Comparison of ENCODE assay signal across 25 cellular contexts in the genomic region with DNA sequence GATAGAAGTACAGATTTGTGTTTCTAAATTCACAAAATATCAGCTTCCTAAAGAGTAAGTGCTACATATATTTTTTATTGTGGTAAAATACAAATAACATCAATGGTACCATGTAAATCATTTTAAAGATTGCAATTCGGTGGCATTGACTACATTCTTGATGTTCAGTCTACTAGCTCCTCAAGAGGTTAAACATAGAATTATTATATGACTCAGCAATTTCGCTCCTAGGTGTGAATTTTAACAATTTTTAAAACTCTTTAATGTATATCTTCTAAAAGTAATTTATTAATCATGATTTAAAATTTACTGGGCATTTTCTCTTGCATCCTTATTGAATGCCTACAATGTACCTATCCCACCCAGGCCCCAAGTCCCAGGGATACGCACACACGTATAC. TPM values are rescaled to one million over a fixed set of nuclear protein-coding genes. Genes with fewer than 3 reads are reported as not detected.
DNase-seq lines count a peak whose midpoint lies in the region; ATAC-seq, FAIRE-seq and TF ChIP-seq lines count a peak whose summit lies in the region.
"Had no signal": no experiment of that assay in that cellular context is flagged by ENCODE, and none has a peak within 500 bp of the region (broad histone marks: within the 10 kb centered on the region; RNA-seq: fewer than 3 reads in every experiment).

No MANE protein-coding gene starts in this region.

- dilution Hi-C loops in IMR-90 (cut with HindIII; ENCODE audit: low sequenced_read_pairs, unreplicated experiment) = no loop called here

- H4K5ac ChIP-seq in IMR-90 (ENCODE audit: low read depth, low read length) (no peak overlapping the region), H1 (ENCODE audit: insufficient read length, low read depth, low read length) (no peak overlapping the region)

- H3F3A ChIP-seq in MM.1S (ENCODE audit: insufficient read depth, low read length) = no peaks in the 10 kb centered on the region

- H3K4me3 ChIP-seq in A549 = no peak overlapping the region
- H3K4me3 ChIP-seq in IMR-90 (ENCODE audit: insufficient read depth, low read depth, low read length) = no peak overlapping the region
- H3K4me3 ChIP-seq in H1 (ENCODE audit: extremely low read depth in 1 of 4, insufficient read depth in 2 of 4, low read depth in 3 of 4, low read length in 4 of 4) = no peak overlapping the region
- no peak overlapping the region for H3K4me3 ChIP-seq in MM.1S (ENCODE audit: low read length)
- H3K4me3 ChIP-seq: BLaER1 treated with 17β-estradiol and CSF1 and Interleukin-3, amounts not matched to agents 10 nM and 100 nM; GM12878 had no signal

- H3K4ac ChIP-seq in IMR-90 (ENCODE audit: low read depth, low read length) (no peak overlapping the region), H1 (replicated peaks; ENCODE audit: insufficient read length, low read depth, low read length) (no peak overlapping the region)

- H4K91ac ChIP-seq in IMR-90 (ENCODE audit: insufficient read depth, low read depth, low read length) (no peak overlapping the region), H1 (replicated peaks; ENCODE audit: insufficient read length, low read length) (no peak overlapping the region)

- no peaks in the 10 kb centered on the region for H3K9me3 Mint-ChIP-seq in progenitor cell of endocrine pancreas (ENCODE audit: low read depth)
- H3K9me3 Mint-ChIP-seq: CD4-positive, alpha-beta T cell; CD8-positive, alpha-beta T cell had no signal

- TF ChIP-seq RAD21 in A549 (conservative IDR thresholded peaks at IDR 0.05 in 1 of 2, IDR thresholded peaks at IDR 0.05 in 1 of 2) (no peak), IMR-90 (IDR thresholded peaks at IDR 0.05; ENCODE audit: low read length) (no peak), H1 (IDR thresholded peaks at IDR 0.05 in 1 of 2, conservative IDR thresholded peaks at IDR 0.05 in 1 of 2; ENCODE audit: low read depth in 2 of 2, low read length in 2 of 2) (no peak)

- H2BK5ac ChIP-seq in IMR-90 (ENCODE audit: low read depth, low read length, poor library complexity, severe bottlenecking) = no peak overlapping the region
- no peak overlapping the region for H2BK5ac ChIP-seq in H1 (ENCODE audit: low read depth, low read length)

- H2BK120ac ChIP-seq in IMR-90 (ENCODE audit: low read depth, low read length) (no peak overlapping the region), H1 (replicated peaks; ENCODE audit: low read depth, low read length) (no peak overlapping the region)

- H3K18ac ChIP-seq in IMR-90 (ENCODE audit: low read depth, low read length) = no peak overlapping the region
- no peak overlapping the region for H3K18ac ChIP-seq in H1 (ENCODE audit: extremely low read depth, low read length)

- H3K79me1 ChIP-seq in IMR-90 (ENCODE audit: low read depth in 1 of 2, low read length in 2 of 2) (no peaks in the 10 kb centered on the region), H1 (ENCODE audit: low read depth, low read length) (no peaks in the 10 kb centered on the region)

- H3K36me3 ChIP-seq in IMR-90 (ENCODE audit: control insufficient read depth, insufficient read depth, low read length) = no peaks in the 10 kb centered on the region
- H3K36me3 ChIP-seq in H1 (ENCODE audit: control insufficient read depth in 2 of 4, insufficient read depth in 4 of 4, low read length in 3 of 4) = no peaks in the 10 kb centered on the region
- no peaks in the 10 kb centered on the region for H3K36me3 ChIP-seq in MM.1S (replicated peaks; ENCODE audit: insufficient read depth, low read length)
- H3K36me3 ChIP-seq: BLaER1 treated with 17β-estradiol and CSF1 and Interleukin-3, amounts not matched to agents 10 nM and 100 nM had no signal

- in situ Hi-C loops in IMR-90 (cut with MboI; ENCODE audit: low sequenced_read_pairs) = no loop called here

- no peak for ATAC-seq in A549
- ATAC-seq in IMR-90 (ENCODE audit: low read depth) = no peak
- ATAC-seq in HG03520 (IDR thresholded peaks at IDR 0.05; ENCODE audit: unreplicated experiment) = no peak
- ATAC-seq: CD8-positive, alpha-beta T cell; GM12878 had no signal

- H3K9me3 ChIP-seq in A549 (no peaks in the 10 kb centered on the region), IMR-90 (ENCODE audit: control insufficient read depth, insufficient read depth, low read length) (no peaks in the 10 kb centered on the region), H1 (ENCODE audit: insufficient read depth in 2 of 2, low read depth in 1 of 2, low read length in 1 of 2) (no peaks in the 10 kb centered on the region), MM.1S (replicated peaks; ENCODE audit: insufficient read depth, low read length) (no peaks in the 10 kb centered on the region)
- H3K9me3 ChIP-seq: BLaER1 treated with 17β-estradiol and CSF1 and Interleukin-3, amounts not matched to agents 10 nM and 100 nM; Caco-2 had no signal

- H3K27ac Mint-ChIP-seq in progenitor cell of endocrine pancreas = no peak overlapping the region
- H3K27ac Mint-ChIP-seq: B cell; CD4-positive, alpha-beta T cell; CD8-positive, alpha-beta T cell had no signal

- no peak overlapping the region for H3K56ac ChIP-seq in IMR-90 (ENCODE audit: extremely low read depth, insufficient read depth, low read length)
- H3K56ac ChIP-seq in H1 (replicated peaks; ENCODE audit: insufficient read length, low read depth, low read length) = no peak overlapping the region

- H2BK20ac ChIP-seq in IMR-90 (ENCODE audit: low read depth, low read length) (no peak overlapping the region), H1 (ENCODE audit: low read length) (no peak overlapping the region)

- H3K23ac ChIP-seq in IMR-90 (ENCODE audit: low read depth, low read length) (no peak overlapping the region), H1 (ENCODE audit: insufficient read length) (no peak overlapping the region)

- H4K8ac ChIP-seq in IMR-90 (ENCODE audit: low read depth in 2 of 2, low read length in 2 of 2) (no peak overlapping the region), H1 (ENCODE audit: extremely low read depth, insufficient read depth, low read length) (no peak overlapping the region)

- CTCF ChIA-PET in A549 (lab: Yijun Ruan, JAX) = interaction anchor here (2.0 to 2.2 kb wide), 2 partner anchors 13 to 20 kb away, joined by 5 read pairs; no protein-coding TSS in a partner anchor
- CTCF ChIA-PET in IMR-90 (lab: Yijun Ruan, JAX) = no interaction called here
- CTCF ChIA-PET in H1 (lab: Charles Lee; ENCODE audit: partially characterized antibody) = interaction anchor here (1.5 kb wide), 1 partner anchor 24 kb away, joined by 6 read pairs; no protein-coding TSS in a partner anchor

- POLR2A ChIA-PET in A549 (lab: Yijun Ruan, JAX) = no interaction called here
- POLR2A ChIA-PET in IMR-90 (lab: Charles Lee; ENCODE audit: unreplicated experiment) = no interaction called here
- POLR2A ChIA-PET in H1 (lab: Charles Lee; ENCODE audit: partially characterized antibody) = no interaction called here

- H4K20me1 ChIP-seq in IMR-90 (ENCODE audit: insufficient read depth, low read length) (no peaks in the 10 kb centered on the region), H1 (replicated peaks in 1 of 2; ENCODE audit: control insufficient read depth in 1 of 2, insufficient read depth in 2 of 2, low read length in 2 of 2) (no peaks in the 10 kb centered on the region), MM.1S (ENCODE audit: insufficient read depth, low read length) (no peaks in the 10 kb centered on the region)
- H4K20me1 ChIP-seq: BLaER1 treated with 17β-estradiol and CSF1 and Interleukin-3, amounts not matched to agents 10 nM and 100 nM had no signal

- H3K4me1 ChIP-seq in A549 = peaks cover 10% of the 10 kb centered on the region
- no peaks in the 10 kb centered on the region for H3K4me1 ChIP-seq in IMR-90 (ENCODE audit: control insufficient read depth, insufficient read depth, low read length)
- H3K4me1 ChIP-seq in H1 (replicated peaks in 1 of 4; ENCODE audit: control insufficient read depth in 3 of 4, insufficient read depth in 4 of 4, low read length in 3 of 4) = peaks cover 0 to 3% (median 0%) of the 10 kb centered on the region in 4 experiments; a peak in 1 of 7 replicates
- no peaks in the 10 kb centered on the region for H3K4me1 ChIP-seq in MM.1S (ENCODE audit: low read length)
- H3K4me1 ChIP-seq: Caco-2 had no signal

- H3K4me2 ChIP-seq in A549 = no peak overlapping the region
- H3K4me2 ChIP-seq in IMR-90 (ENCODE audit: low read depth, low read length) = no peak overlapping the region
- no peak overlapping the region for H3K4me2 ChIP-seq in H1 (ENCODE audit: insufficient read depth in 1 of 2, low read depth in 2 of 2, low read length in 2 of 2)
- H3K4me2 ChIP-seq in MM.1S (ENCODE audit: low read depth, low read length) = no peak overlapping the region
- H3K4me2 ChIP-seq: BLaER1 treated with 17β-estradiol and CSF1 and Interleukin-3, amounts not matched to agents 10 nM and 100 nM had no signal

- H3K79me2 ChIP-seq in H1 (ENCODE audit: control insufficient read depth in 1 of 2, insufficient read depth in 2 of 2, low read length in 2 of 2) = no peaks in the 10 kb centered on the region
- H3K79me2 ChIP-seq in MM.1S (ENCODE audit: low read length) = no peaks in the 10 kb centered on the region

- H2AFZ ChIP-seq in IMR-90 (replicated peaks; ENCODE audit: low read length, poor library complexity) (no peak overlapping the region), H1 (ENCODE audit: low read length) (no peak overlapping the region), MM.1S (ENCODE audit: low read length) (no peak overlapping the region)

- BruUV-seq in IMR-90 (replicated peaks; lab: Mats Ljungman, UMichigan) = no TSS peak

- WGBS in A549 (ENCODE audit: missing lambda C conversion rate) = 72% methylated on average over 4 of the region's 4 CpGs
- no CpG with 5 or more reads among the region's 4 CpGs for WGBS in IMR-90 (ENCODE audit: extremely low coverage in 2 of 2, insufficient read length in 1 of 2), 2 experiments
- 81% methylated on average over 4 of the region's 4 CpGs; no CpG with 5 or more reads in 1 of the 2 experiments for WGBS in H1 (ENCODE audit: extremely low coverage in 1 of 2, insufficient coverage in 1 of 2, insufficient read length in 1 of 2, insufficient replicate concordance in 2 of 2, low coverage in 1 of 2, low lambda C conversion rate in 2 of 2, missing lambda C conversion rate in 1 of 2), 2 experiments

- TF ChIP-seq POLR2A in A549 (IDR thresholded peaks at IDR 0.05; ENCODE audit: low read length) (no peak), IMR-90 (IDR thresholded peaks at IDR 0.05; ENCODE audit: low read depth, low read length) (no peak), H1 (IDR thresholded peaks at IDR 0.05; ENCODE audit: control extremely low read depth in 1 of 2, low read depth in 2 of 2, low read length in 2 of 2) (no peak)

- no peaks in the 10 kb centered on the region for H3K9me1 ChIP-seq in IMR-90 (ENCODE audit: insufficient read depth, low read length)

- no peak for FAIRE-seq in A549 (lab: Jason Lieb, UNC)
- FAIRE-seq in H1 (lab: Jason Lieb, UNC) = no peak
- FAIRE-seq: A204.1, D721Med, GM12878, GM12892, GM19239 had no signal

- DNase-seq in A549 (ENCODE audit: low read depth in 1 of 2, low spot score in 1 of 2) (no peak), ELR (ENCODE audit: low read depth) (peak; percentile 5), IMR-90 (no peak), H1 (ENCODE audit: low read depth in 1 of 2, low spot score in 2 of 2) (no peak), SHP77 (lab: John Stamatoyannopoulos, UW) (no peak), MM.1S (no peak), progenitor cell of endocrine pancreas (ENCODE audit: low spot score, unreplicated experiment) (no peak)
- DNase-seq: 8988T; AML-193; Caco-2; Calu3; CD4-positive, alpha-beta T cell; CD8-positive, alpha-beta T cell; DMS79 treated with DMSO at 0.1 percent for 48 hours; GDM1 had no signal

- no peaks in the 10 kb centered on the region for H3K4me1 Mint-ChIP-seq in progenitor cell of endocrine pancreas (ENCODE audit: low read depth)
- H3K4me1 Mint-ChIP-seq: B cell had no signal

- no peaks in the 10 kb centered on the region for H3K23me2 ChIP-seq in H1 (ENCODE audit: low read depth, low read length)

- TF ChIP-seq EP300 in A549 (IDR thresholded peaks at IDR 0.05) (no peak), H1 (IDR thresholded peaks at IDR 0.05; ENCODE audit: borderline replicate concordance in 1 of 2, low read depth in 2 of 2, low read length in 2 of 2) (no peak)

- no peak overlapping the region for H3K9ac ChIP-seq in IMR-90 (ENCODE audit: low read depth, low read length)
- H3K9ac ChIP-seq in H1 (replicated peaks in 1 of 4; ENCODE audit: extremely low read depth in 1 of 4, low read depth in 3 of 4, low read length in 3 of 4) = no peak overlapping the region
- no peak overlapping the region for H3K9ac ChIP-seq in MM.1S (ENCODE audit: low read length)
- H3K9ac ChIP-seq: BLaER1 treated with 17β-estradiol and CSF1 and Interleukin-3, amounts not matched to agents 10 nM and 100 nM had no signal

- intact Hi-C loops in IMR-90 (cut with micrococcal nuclease) = no loop called here

- no peak overlapping the region for H2AK9ac ChIP-seq in IMR-90 (replicated peaks; ENCODE audit: low read depth, low read length, poor library complexity)

- H3K27me3 ChIP-seq in IMR-90 (ENCODE audit: control insufficient read depth, insufficient read depth, low read length) (no peaks in the 10 kb centered on the region), H1 (replicated peaks in 1 of 4; ENCODE audit: control insufficient read depth in 3 of 4, extremely low read depth in 1 of 4, insufficient read depth in 3 of 4, low read length in 3 of 4) (no peaks in the 10 kb centered on the region; a peak in 2 of 7 replicates), MM.1S (replicated peaks; ENCODE audit: insufficient read depth, low read length) (no peaks in the 10 kb centered on the region)

- H2AK5ac ChIP-seq in IMR-90 (ENCODE audit: low read depth, low read length) (no peak overlapping the region), H1 (ENCODE audit: low read depth, low read length) (no peak overlapping the region)

- peak overlapping the region in 1 of 2 experiments; percentile 65; a peak in 3 of 6 replicates for H3K27ac ChIP-seq in A549
- no peak overlapping the region for H3K27ac ChIP-seq in IMR-90 (ENCODE audit: insufficient read depth, low read length)
- H3K27ac ChIP-seq in H1 (ENCODE audit: low read depth, low read length) = no peak overlapping the region
- no peak overlapping the region for H3K27ac ChIP-seq in MM.1S (ENCODE audit: low read length)
- H3K27ac ChIP-seq: BLaER1 treated with 17β-estradiol and CSF1 and Interleukin-3, amounts not matched to agents 10 nM and 100 nM; C4-2B had no signal

- no peak overlapping the region for H2BK15ac ChIP-seq in IMR-90 (ENCODE audit: low read depth, low read length)
- H2BK15ac ChIP-seq in H1 (ENCODE audit: low read length) = no peak overlapping the region

- H3K9me2 ChIP-seq in MM.1S (replicated peaks; ENCODE audit: insufficient read depth, low read length) = no peaks in the 10 kb centered on the region

- H3K14ac ChIP-seq in IMR-90 (replicated peaks; ENCODE audit: low read depth, low read length) = no peak overlapping the region
- no peak overlapping the region for H3K14ac ChIP-seq in H1 (ENCODE audit: insufficient read length)

- TF ChIP-seq CTCF in A549 (IDR thresholded peaks at IDR 0.05) (no peak), IMR-90 (conservative IDR thresholded peaks at IDR 0.05; ENCODE audit: low read depth, low read length) (no peak), H1 (IDR thresholded peaks at IDR 0.05; ENCODE audit: control extremely low read depth in 1 of 3, insufficient read depth in 1 of 3, low read depth in 1 of 3, low read length in 3 of 3) (no peak), MM.1S (IDR thresholded peaks at IDR 0.05; ENCODE audit: low read length) (no peak), progenitor cell of endocrine pancreas (IDR thresholded peaks at IDR 0.05; ENCODE audit: unreplicated experiment) (no peak)

- H2BK12ac ChIP-seq in H1 (ENCODE audit: low read depth, low read length) = no peak overlapping the region

- H3K4me3 Mint-ChIP-seq in progenitor cell of endocrine pancreas (ENCODE audit: low read depth) = no peak overlapping the region
- H3K4me3 Mint-ChIP-seq: B cell; CD4-positive, alpha-beta T cell; CD8-positive, alpha-beta T cell had no signal

- H3K36me3 Mint-ChIP-seq in progenitor cell of endocrine pancreas (ENCODE audit: insufficient read depth) = no peaks in the 10 kb centered on the region
- H3K36me3 Mint-ChIP-seq: CD8-positive, alpha-beta T cell had no signal

- H3K27me3 Mint-ChIP-seq in progenitor cell of endocrine pancreas = peaks cover 54% of the 10 kb centered on the region

RNA-seq across cellular contexts. Expression of a gene that starts 29.8 kb away (rescaled TPM):
- polyA plus RNA-seq in A549 (2011; rRNA removed) (52.8 and 72.8 TPM in 2 replicates), A549 (2017; fragmentation: RNase III; extraction: RNeasy Plus Mini Kit Qiagen cat#74134 plus additional on column Dnase treatment) (41.3 to 63.6 TPM (median 48.4 TPM) in 3 replicates), IMR-90 (2012; rRNA removed) (not detected in 2 replicates), H1 (2011; rRNA removed) (0.13 and 0.23 TPM in 2 replicates)
- 27.2 and 28.0 TPM in 2 replicates for polyA plus RNA-seq in A549 (2012; cell fraction: cytosol; rRNA removed)
- 24.1 and 24.5 TPM in 2 replicates for polyA plus RNA-seq in A549 (2012; cell fraction: nucleus; rRNA removed)
- 45.6 and 46.0 TPM in 2 replicates for polyA minus RNA-seq in A549 (2011; rRNA and poly(A)+ RNA removed)
- total RNA-seq in IMR-90 (2012; rRNA removed) (not detected in 2 replicates), progenitor cell of endocrine pancreas (0.38 TPM in 1 of 2 replicates, not detected in the other)
- polyA plus RNA-seq in IMR-90 (2012; cell fraction: cytosol; rRNA removed) = 0.11 TPM in 1 of 2 replicates, not detected in the other
- polyA plus RNA-seq in IMR-90 (2012; cell fraction: nucleus; rRNA removed; ENCODE audit: low replicate concordance) = 0.03 TPM in 1 of 2 replicates, not detected in the other
- total RNA-seq in H1 (2021; fragmentation: NEBNext Ultra II Directional; extraction: Animal tissue kit (Norgen Biotek cat#: 25700)) = not detected in 2 replicates
- 0.10 TPM for polyA plus RNA-seq in H1 (2011; cell fraction: cytosol; rRNA removed)
- polyA plus RNA-seq in H1 (2011; cell fraction: nucleus; rRNA removed) = 0.06 TPM
- 0.26 to 0.72 TPM (median 0.36 TPM) in 3 of 4 replicates, not detected in the other for polyA plus RNA-seq in H1 (2012, experiment 1 of 2)
- 0.17 TPM for polyA plus RNA-seq in H1 (2012, experiment 2 of 2)
- polyA plus RNA-seq in H1 (2013, experiment 1 of 2) = not detected
- not detected for polyA plus RNA-seq in H1 (2013, experiment 2 of 2)
- not detected in 2 replicates for polyA minus RNA-seq in H1 (2011; rRNA and poly(A)+ RNA removed)
- polyA minus RNA-seq in H1 (2011; cell fraction: cytosol; rRNA and poly(A)+ RNA removed) = not detected
- polyA minus RNA-seq in H1 (2011; cell fraction: nucleus; rRNA and poly(A)+ RNA removed) = not detected
- total RNA-seq: G401 had no signal
